In genomic region chr2:41785623-41786022, GRCh38 we compare ENCODE assay signal across 5 cellular contexts.
"Had no signal": no experiment of that assay in that cellular context is flagged by ENCODE, and none has a peak within 500 bp of the region (broad histone marks: within the 10 kb centered on the region; RNA-seq: fewer than 3 reads in every experiment).

No MANE protein-coding gene starts in this region.

- H3K4me2 ChIP-seq: GM23338 had no signal

- ATAC-seq: GM23338, HepG2 had no signal

- DNase-seq: H9, HCEC 1CT had no signal

- H3K27ac ChIP-seq: HL-60 had no signal

- H3K4me3 ChIP-seq: GM23338 had no signal

- H2AFZ ChIP-seq: GM23338 had no signal
